20 cellular contexts compared by ENCODE assay signal in genomic region chr4:86326399-86326798, GRCh38. TPM values are rescaled to one million over a fixed set of nuclear protein-coding genes. Genes with fewer than 3 reads are reported as not detected.
A peak's percentile ranks its signal among the peaks of the same experiment; 100 is the strongest.
DNase-seq lines count a peak whose midpoint lies in the region; ATAC-seq, FAIRE-seq and TF ChIP-seq lines count a peak whose summit lies in the region.
"Had no signal": no experiment of that assay in that cellular context is flagged by ENCODE, and none has a peak within 500 bp of the region (broad histone marks: within the 10 kb centered on the region; RNA-seq: fewer than 3 reads in every experiment).

No MANE protein-coding gene starts in this region.

- no peaks in the 10 kb centered on the region for H3F3A ChIP-seq in GM23248 (ENCODE audit: insufficient read depth)

- TF ChIP-seq CTCF in RWPE2 (IDR thresholded peaks at IDR 0.05; ENCODE audit: poor library complexity, severe bottlenecking) (no peak), astrocyte (IDR thresholded peaks at IDR 0.05; ENCODE audit: insufficient read depth, low read depth, low read length) (no peak), mesothelial cell of epicardium (IDR thresholded peaks at IDR 0.05; ENCODE audit: unreplicated experiment) (no peak)

- H3K27me3 Mint-ChIP-seq in astrocyte (ENCODE audit: low read depth, unreplicated experiment) (no peaks in the 10 kb centered on the region), mesothelial cell of epicardium (ENCODE audit: low read depth) (no peaks in the 10 kb centered on the region)
- peaks cover 2% of the 10 kb centered on the region for H3K27me3 Mint-ChIP-seq in activated CD8-positive, alpha-beta T cell treated with anti-CD3 and anti-CD28 coated beads, Interleukin-2, amount 10 ng/mL, durations not matched to agents 7 days and 5 days (ENCODE audit: low read depth)

- H3K36me3 Mint-ChIP-seq in astrocyte (ENCODE audit: low read depth, unreplicated experiment) (no peaks in the 10 kb centered on the region), mesothelial cell of epicardium (no peaks in the 10 kb centered on the region)
- H3K36me3 Mint-ChIP-seq in activated CD8-positive, alpha-beta T cell treated with anti-CD3 and anti-CD28 coated beads, Interleukin-2, amount 10 ng/mL, durations not matched to agents 7 days and 5 days (ENCODE audit: low read depth) = no peaks in the 10 kb centered on the region

- H3K9ac ChIP-seq in GM23248 (no peak overlapping the region), astrocyte (ENCODE audit: low read length) (no peak overlapping the region)

- no peaks in the 10 kb centered on the region for H3K9me2 ChIP-seq in GM23248 (ENCODE audit: insufficient read depth)

- H3K4me1 ChIP-seq in GM23248 (ENCODE audit: insufficient read depth) (no peaks in the 10 kb centered on the region), RWPE2 (ENCODE audit: insufficient read depth, poor library complexity, severe bottlenecking) (no peaks in the 10 kb centered on the region), astrocyte (ENCODE audit: insufficient read depth, low read length) (no peaks in the 10 kb centered on the region)
- H3K4me1 ChIP-seq: Peyer's patch, SJSA1 had no signal

- H3K4me3 Mint-ChIP-seq in astrocyte (ENCODE audit: unreplicated experiment) = no peak overlapping the region
- H3K4me3 Mint-ChIP-seq in mesothelial cell of epicardium = no peak overlapping the region
- H3K4me3 Mint-ChIP-seq in activated CD8-positive, alpha-beta T cell treated with anti-CD3 and anti-CD28 coated beads, Interleukin-2, amount 10 ng/mL, durations not matched to agents 7 days and 5 days = no peak overlapping the region

- no peak overlapping the region for H3K4me3 ChIP-seq in GM23248
- H3K4me3 ChIP-seq in RWPE2 (ENCODE audit: severe bottlenecking) = no peak overlapping the region
- no peak overlapping the region for H3K4me3 ChIP-seq in astrocyte (ENCODE audit: insufficient read depth, low read depth, low read length)
- H3K4me3 ChIP-seq: Peyer's patch, SJSA1 had no signal

- H2AFZ ChIP-seq in GM23248 (peak overlapping the region; percentile 37; the same call in 1 of the 2 replicates), astrocyte (ENCODE audit: low read depth, low read length) (no peak overlapping the region)

- FAIRE-seq in astrocyte (lab: Jason Lieb, UNC) = no peak
- FAIRE-seq: D721Med had no signal

- H3K4me2 ChIP-seq in GM23248 (ENCODE audit: unreplicated experiment) (no peak overlapping the region), astrocyte (ENCODE audit: low read length) (no peak overlapping the region)

- H3K36me3 ChIP-seq in GM23248 (ENCODE audit: low read depth) = no peaks in the 10 kb centered on the region
- no peaks in the 10 kb centered on the region for H3K36me3 ChIP-seq in RWPE2 (ENCODE audit: low read depth)
- no peaks in the 10 kb centered on the region for H3K36me3 ChIP-seq in astrocyte (ENCODE audit: insufficient read depth, low read length)
- H3K36me3 ChIP-seq: Peyer's patch, SJSA1 had no signal

- CTCF ChIA-PET in activated CD8-positive, alpha-beta T cell treated with anti-CD3 and anti-CD28 coated beads, Interleukin-2, amount 10 ng/mL, durations not matched to agents 7 days and 5 days (lab: Charles Lee) = no interaction called here

- DNase-seq in GM23248 (peak; percentile 29), RWPE2 (ENCODE audit: low spot score) (no peak), astrocyte (ENCODE audit: low read depth) (no peak), mesothelial cell of epicardium (ENCODE audit: low spot score in 2 of 2, unreplicated experiment in 2 of 2) (no peak), COLO829 (ENCODE audit: low spot score) (no peak), CD1c-positive myeloid dendritic cell (ENCODE audit: extremely low spot score) (no peak)
- no peak for DNase-seq in activated CD8-positive, alpha-beta T cell treated with anti-CD3 and anti-CD28 coated beads, Interleukin-2, amount 10 ng/mL, durations not matched to agents 7 days and 5 days
- DNase-seq: 8988T, AML-193, C1 segment of cervical spinal cord, DMS53, KG1, NCI-H1105 treated with DMSO at 0.1 percent for 48 hours, NCI-H2029 treated with DMSO at 0.1 percent for 48 hours, NCI-H524 treated with DMSO at 0.1 percent for 48 hours, Peyer's patch had no signal

- in situ Hi-C loops in GM23248 (cut with MboI) = no loop called here

- H3K27ac ChIP-seq in GM23248 (no peak overlapping the region), RWPE2 (ENCODE audit: poor library complexity, severe bottlenecking) (no peak overlapping the region), astrocyte (ENCODE audit: low read depth, low read length) (no peak overlapping the region)
- H3K27ac ChIP-seq: Peyer's patch, SJSA1 had no signal

- H3K27ac Mint-ChIP-seq in astrocyte (ENCODE audit: unreplicated experiment) (peak overlapping the region; percentile 48), mesothelial cell of epicardium (peak overlapping the region; percentile 21)
- no peak overlapping the region for H3K27ac Mint-ChIP-seq in activated CD8-positive, alpha-beta T cell treated with anti-CD3 and anti-CD28 coated beads, Interleukin-2, amount 10 ng/mL, durations not matched to agents 7 days and 5 days

- peaks cover 12% of the 10 kb centered on the region for H3K4me1 Mint-ChIP-seq in astrocyte (ENCODE audit: low read depth, unreplicated experiment)
- peaks cover 28% of the 10 kb centered on the region for H3K4me1 Mint-ChIP-seq in mesothelial cell of epicardium
- H3K4me1 Mint-ChIP-seq in activated CD8-positive, alpha-beta T cell treated with anti-CD3 and anti-CD28 coated beads, Interleukin-2, amount 10 ng/mL, durations not matched to agents 7 days and 5 days (ENCODE audit: low read depth) = no peaks in the 10 kb centered on the region

- no peaks in the 10 kb centered on the region for H3K79me2 ChIP-seq in GM23248 (ENCODE audit: insufficient read depth)
- no peaks in the 10 kb centered on the region for H3K79me2 ChIP-seq in astrocyte (ENCODE audit: insufficient read depth, low read length)

- no peaks in the 10 kb centered on the region for H3K27me3 ChIP-seq in GM23248 (replicated peaks; ENCODE audit: insufficient read depth)
- H3K27me3 ChIP-seq in RWPE2 (ENCODE audit: insufficient read depth, poor library complexity, severe bottlenecking) = no peaks in the 10 kb centered on the region
- H3K27me3 ChIP-seq in astrocyte (ENCODE audit: insufficient read depth, low read length) = no peaks in the 10 kb centered on the region
- H3K27me3 ChIP-seq: Peyer's patch, SJSA1 had no signal

- POLR2A ChIA-PET in activated CD8-positive, alpha-beta T cell treated with anti-CD3 and anti-CD28 coated beads, Interleukin-2, amount 10 ng/mL, durations not matched to agents 7 days and 5 days (lab: Charles Lee) = no interaction called here

- H3K9me3 ChIP-seq in GM23248 (ENCODE audit: low read depth) (no peaks in the 10 kb centered on the region), RWPE2 (ENCODE audit: severe bottlenecking) (no peaks in the 10 kb centered on the region), astrocyte (ENCODE audit: insufficient read depth, low read depth, low read length) (no peaks in the 10 kb centered on the region)
- H3K9me3 ChIP-seq: Peyer's patch, SJSA1 had no signal

- H3K9me3 Mint-ChIP-seq in astrocyte (ENCODE audit: unreplicated experiment) (peaks cover 2% of the 10 kb centered on the region), mesothelial cell of epicardium (no peaks in the 10 kb centered on the region)
- H3K9me3 Mint-ChIP-seq in activated CD8-positive, alpha-beta T cell treated with anti-CD3 and anti-CD28 coated beads, Interleukin-2, amount 10 ng/mL, durations not matched to agents 7 days and 5 days (ENCODE audit: insufficient read depth) = no peaks in the 10 kb centered on the region

- peak; percentile 33; the same call in 1 of the 3 replicates for ATAC-seq in RWPE2 (ENCODE audit: low read depth)
- no peak for ATAC-seq in activated CD8-positive, alpha-beta T cell treated with anti-CD3 and anti-CD28 coated beads, Interleukin-2, amount 10 ng/mL, durations not matched to agents 7 days and 5 days
- ATAC-seq: HCT116, Right ventricle myocardium inferior had no signal

- H4K20me1 ChIP-seq in GM23248 (ENCODE audit: insufficient read depth) (no peaks in the 10 kb centered on the region), astrocyte (ENCODE audit: insufficient read depth, low read length) (no peaks in the 10 kb centered on the region)

RNA-seq across cellular contexts. Expression of gene MAPK10, which starts 33.5 kb away (rescaled TPM):
- total RNA-seq in GM23248 (2014; rRNA removed; shearing (Covaris generic)) = 0.89 and 1.3 TPM in 2 replicates
- 0.73 and 1.1 TPM in 2 replicates for polyA plus RNA-seq in GM23248 (2016; fragmentation: Nextera tagmentation; extraction: Ambion mirVana)
- total RNA-seq in astrocyte (4.6 and 7.5 TPM in 2 replicates), mesothelial cell of epicardium (20.8 to 25.2 TPM (median 24.4 TPM) in 3 replicates)
- total RNA-seq in activated CD8-positive, alpha-beta T cell treated with anti-CD3 and anti-CD28 coated beads, Interleukin-2, amount 10 ng/mL, durations not matched to agents 7 days and 5 days = not detected
